Comparison of ENCODE assay signal across 9 cellular contexts in genomic region chr19:1255186-1256161, GRCh38. TPM values are rescaled to one million over a fixed set of nuclear protein-coding genes. Genes with fewer than 3 reads are reported as not detected.
A peak's percentile ranks its signal among the peaks of the same experiment; 100 is the strongest.
DNase-seq lines count a peak whose midpoint lies in the region; TF ChIP-seq lines count a peak whose summit lies in the region.
"Had no signal": no experiment of that assay in that cellular context is flagged by ENCODE, and none has a peak within 500 bp of the region (broad histone marks: within the 10 kb centered on the region; RNA-seq: fewer than 3 reads in every experiment).

No MANE protein-coding gene starts in this region.

- H3K9me3 ChIP-seq in muscle layer of duodenum (ENCODE audit: control insufficient read depth in 1 of 2, low read length in 2 of 2) = no peaks in the 10 kb centered on the region
- H3K9me3 ChIP-seq in tibial artery = no peaks in the 10 kb centered on the region

- peaks cover 55% of the 10 kb centered on the region for H3K36me3 Mint-ChIP-seq in activated CD4-positive, alpha-beta T cell treated with anti-CD3 and anti-CD28 coated beads, Interleukin-2, amount 10 ng/mL, durations not matched to agents 24 days and 14 days (ENCODE audit: low read depth)
- peaks cover 45% of the 10 kb centered on the region for H3K36me3 Mint-ChIP-seq in activated CD4-positive, alpha-beta T cell treated with anti-CD3 and anti-CD28 coated beads, Interleukin-2, amount 10 ng/mL, durations not matched to agents 7 days and 5 days (ENCODE audit: low read depth)
- peaks cover 27% of the 10 kb centered on the region for H3K36me3 Mint-ChIP-seq in chondrocyte (ENCODE audit: low read depth)

- CTCF ChIA-PET in activated CD4-positive, alpha-beta T cell treated with anti-CD3 and anti-CD28 coated beads, Interleukin-2, amount 10 ng/mL, durations not matched to agents 7 days and 5 days (lab: Charles Lee) = interaction anchor here (1.2 to 7.3 kb wide), 3 partner anchors 10 to 20 kb away, joined by 3 to 105 read pairs (median 65); partner anchors contain the start of genes CIRBP and FAM174C

- intact Hi-C loops in activated CD4-positive, alpha-beta T cell treated with anti-CD3 and anti-CD28 coated beads, Interleukin-2, amount 10 ng/mL, durations not matched to agents 24 days and 14 days (cut with micrococcal nuclease) = no loop called here
- intact Hi-C loops in tibial artery (cut with DNase I; ENCODE audit: low total_unique reads) = no loop called here

- H3K27me3 ChIP-seq in muscle layer of duodenum (ENCODE audit: low read depth, low read length) (no peaks in the 10 kb centered on the region), tibial artery (no peaks in the 10 kb centered on the region)

- peak overlapping the region; percentile 44 for H3K4me3 Mint-ChIP-seq in activated CD4-positive, alpha-beta T cell treated with anti-CD3 and anti-CD28 coated beads, Interleukin-2, amount 10 ng/mL, durations not matched to agents 24 days and 14 days
- no peak overlapping the region for H3K4me3 Mint-ChIP-seq in activated CD4-positive, alpha-beta T cell treated with anti-CD3 and anti-CD28 coated beads, Interleukin-2, amount 10 ng/mL, durations not matched to agents 7 days and 5 days
- no peak overlapping the region for H3K4me3 Mint-ChIP-seq in chondrocyte (ENCODE audit: unreplicated experiment)

- peaks cover 16 to 59% of the 10 kb centered on the region in 2 donors for H3K4me1 ChIP-seq in muscle layer of duodenum (ENCODE audit: control insufficient read depth in 1 of 2, insufficient read depth in 2 of 2, low read length in 2 of 2)
- peaks cover 7 to 80% (median 73%) of the 10 kb centered on the region in 4 donors for H3K4me1 ChIP-seq in tibial artery

- H3K9me3 Mint-ChIP-seq in activated CD4-positive, alpha-beta T cell treated with anti-CD3 and anti-CD28 coated beads, Interleukin-2, amount 10 ng/mL, durations not matched to agents 24 days and 14 days = no peaks in the 10 kb centered on the region
- no peaks in the 10 kb centered on the region for H3K9me3 Mint-ChIP-seq in activated CD4-positive, alpha-beta T cell treated with anti-CD3 and anti-CD28 coated beads, Interleukin-2, amount 10 ng/mL, durations not matched to agents 7 days and 5 days
- H3K9me3 Mint-ChIP-seq in chondrocyte (ENCODE audit: low read depth) = no peaks in the 10 kb centered on the region

- no peak for TF ChIP-seq CTCF in chondrocyte (IDR thresholded peaks at IDR 0.05)
- no peak for TF ChIP-seq CTCF in tibial artery (IDR thresholded peaks at IDR 0.05)

- POLR2A ChIA-PET in activated CD4-positive, alpha-beta T cell treated with anti-CD3 and anti-CD28 coated beads, Interleukin-2, amount 10 ng/mL, durations not matched to agents 7 days and 5 days (lab: Charles Lee) = interaction anchor here (1.6 kb wide), 1 partner anchor 13 kb away, joined by 4 read pairs; no protein-coding TSS in a partner anchor

- H3K4me1 Mint-ChIP-seq in activated CD4-positive, alpha-beta T cell treated with anti-CD3 and anti-CD28 coated beads, Interleukin-2, amount 10 ng/mL, durations not matched to agents 24 days and 14 days = peaks cover 38% of the 10 kb centered on the region
- H3K4me1 Mint-ChIP-seq in activated CD4-positive, alpha-beta T cell treated with anti-CD3 and anti-CD28 coated beads, Interleukin-2, amount 10 ng/mL, durations not matched to agents 7 days and 5 days = peaks cover 45% of the 10 kb centered on the region
- peaks cover 64% of the 10 kb centered on the region for H3K4me1 Mint-ChIP-seq in chondrocyte (ENCODE audit: low read depth)

- peaks cover 28 to 52% of the 10 kb centered on the region in 2 donors for H3K36me3 ChIP-seq in muscle layer of duodenum (ENCODE audit: control insufficient read depth in 1 of 2, insufficient read depth in 2 of 2, low read length in 2 of 2)
- H3K36me3 ChIP-seq in tibial artery = peaks cover 38 to 62% (median 56%) of the 10 kb centered on the region in 3 donors

- H3K27ac ChIP-seq in muscle layer of duodenum (ENCODE audit: low read length) (peak overlapping the region; percentile 88), tibial artery (peak overlapping the region; percentile 98)

- DNase-seq in activated CD4-positive, alpha-beta T cell treated with anti-CD3 and anti-CD28 coated beads, Interleukin-2, amount 10 ng/mL, durations not matched to agents 24 days and 14 days = no peak
- DNase-seq in activated CD4-positive, alpha-beta T cell treated with anti-CD3 and anti-CD28 coated beads, Interleukin-2, amount 10 ng/mL, durations not matched to agents 7 days and 5 days = no peak
- DNase-seq in chondrocyte (ENCODE audit: low spot score) = no peak
- no peak for DNase-seq in tibial artery
- no peak for DNase-seq in stimulated activated naive CD4-positive, alpha-beta T cell (lab: John Stamatoyannopoulos, UW)
- no peak for DNase-seq in HUDEP-2 (lab: John Stamatoyannopoulos, UW; ENCODE audit: unreplicated experiment in 76 of 76)
- DNase-seq in ureter (ENCODE audit: low spot score) = no peak
- DNase-seq: effector CD8-positive, alpha-beta T cell had no signal

- no peaks in the 10 kb centered on the region for H3K27me3 Mint-ChIP-seq in activated CD4-positive, alpha-beta T cell treated with anti-CD3 and anti-CD28 coated beads, Interleukin-2, amount 10 ng/mL, durations not matched to agents 24 days and 14 days
- H3K27me3 Mint-ChIP-seq in activated CD4-positive, alpha-beta T cell treated with anti-CD3 and anti-CD28 coated beads, Interleukin-2, amount 10 ng/mL, durations not matched to agents 7 days and 5 days = no peaks in the 10 kb centered on the region
- H3K27me3 Mint-ChIP-seq in chondrocyte (ENCODE audit: low read depth) = no peaks in the 10 kb centered on the region

- H3K4me3 ChIP-seq in muscle layer of duodenum (ENCODE audit: low read depth in 1 of 2, low read length in 2 of 2) = peak overlapping the region in 1 of 2 donors; percentile 32
- no peak overlapping the region for H3K4me3 ChIP-seq in tibial artery

- peak overlapping the region; percentile 73 for H3K27ac Mint-ChIP-seq in activated CD4-positive, alpha-beta T cell treated with anti-CD3 and anti-CD28 coated beads, Interleukin-2, amount 10 ng/mL, durations not matched to agents 24 days and 14 days
- H3K27ac Mint-ChIP-seq in activated CD4-positive, alpha-beta T cell treated with anti-CD3 and anti-CD28 coated beads, Interleukin-2, amount 10 ng/mL, durations not matched to agents 7 days and 5 days = no peak overlapping the region
- H3K27ac Mint-ChIP-seq in chondrocyte (ENCODE audit: unreplicated experiment) = peak overlapping the region; percentile 66

RNA-seq across cellular contexts. Expression of gene MIDN, which starts 7.1 kb away (rescaled TPM):
- total RNA-seq in activated CD4-positive, alpha-beta T cell treated with anti-CD3 and anti-CD28 coated beads, Interleukin-2, amount 10 ng/mL, durations not matched to agents 24 days and 14 days = 72.3 and 82.4 TPM in 2 replicates
- total RNA-seq in activated CD4-positive, alpha-beta T cell treated with anti-CD3 and anti-CD28 coated beads, Interleukin-2, amount 10 ng/mL, durations not matched to agents 7 days and 5 days = 10 to 100 TPM; 58.0 to 65.7 TPM
- total RNA-seq in chondrocyte (64.5 to 75.3 TPM (median 68.3 TPM) in 3 replicates), ureter (121 TPM)

RNA-seq across cellular contexts. Expression of gene CIRBP, which starts 13.7 kb away (rescaled TPM):
- total RNA-seq in activated CD4-positive, alpha-beta T cell treated with anti-CD3 and anti-CD28 coated beads, Interleukin-2, amount 10 ng/mL, durations not matched to agents 24 days and 14 days = 237 TPM in 2 replicates
- 100 to 1,000 TPM; 169 to 224 TPM for total RNA-seq in activated CD4-positive, alpha-beta T cell treated with anti-CD3 and anti-CD28 coated beads, Interleukin-2, amount 10 ng/mL, durations not matched to agents 7 days and 5 days
- total RNA-seq in chondrocyte (295 to 320 TPM (median 303 TPM) in 3 replicates), ureter (524 TPM)

RNA-seq across cellular contexts. Expression of gene ATP5F1D, which starts 13.9 kb away (rescaled TPM):
- total RNA-seq in activated CD4-positive, alpha-beta T cell treated with anti-CD3 and anti-CD28 coated beads, Interleukin-2, amount 10 ng/mL, durations not matched to agents 24 days and 14 days = 254 and 269 TPM in 2 replicates
- 100 to 1,000 TPM; 151 to 166 TPM for total RNA-seq in activated CD4-positive, alpha-beta T cell treated with anti-CD3 and anti-CD28 coated beads, Interleukin-2, amount 10 ng/mL, durations not matched to agents 7 days and 5 days
- total RNA-seq in chondrocyte (110 to 125 TPM (median 122 TPM) in 3 replicates), ureter (144 TPM)

RNA-seq across cellular contexts. Expression of gene CBARP, which starts 17.7 kb away (rescaled TPM):
- 1.7 and 1.9 TPM in 2 replicates for total RNA-seq in activated CD4-positive, alpha-beta T cell treated with anti-CD3 and anti-CD28 coated beads, Interleukin-2, amount 10 ng/mL, durations not matched to agents 24 days and 14 days
- not detected for total RNA-seq in activated CD4-positive, alpha-beta T cell treated with anti-CD3 and anti-CD28 coated beads, Interleukin-2, amount 10 ng/mL, durations not matched to agents 7 days and 5 days
- total RNA-seq in chondrocyte = 4.8 to 9.0 TPM (median 7.6 TPM) in 3 replicates
- total RNA-seq in ureter = 0.73 TPM

RNA-seq across cellular contexts. Expression of gene FAM174C, which starts 19.9 kb away (rescaled TPM):
- total RNA-seq in activated CD4-positive, alpha-beta T cell treated with anti-CD3 and anti-CD28 coated beads, Interleukin-2, amount 10 ng/mL, durations not matched to agents 24 days and 14 days = 115 and 126 TPM in 2 replicates
- total RNA-seq in activated CD4-positive, alpha-beta T cell treated with anti-CD3 and anti-CD28 coated beads, Interleukin-2, amount 10 ng/mL, durations not matched to agents 7 days and 5 days = 10 to 100 TPM; 47.8 to 51.5 TPM
- total RNA-seq in chondrocyte (32.7 to 41.3 TPM (median 36.1 TPM) in 3 replicates), ureter (47.5 TPM)
